In genomic region chr12:9379023-9379742, GRCh38 we compare ENCODE assay signal across 14 cellular contexts.
A peak's percentile ranks its signal among the peaks of the same experiment; 100 is the strongest.
DNase-seq lines count a peak whose midpoint lies in the region; ATAC-seq, FAIRE-seq and TF ChIP-seq lines count a peak whose summit lies in the region.
"Had no signal": no experiment of that assay in that cellular context is flagged by ENCODE, and none has a peak within 500 bp of the region (broad histone marks: within the 10 kb centered on the region; RNA-seq: fewer than 3 reads in every experiment).

No MANE protein-coding gene starts in this region.

- no peak for TF ChIP-seq RAD21 in HCT116 (IDR thresholded peaks at IDR 0.05; ENCODE audit: low read depth)

- H3K27me3 ChIP-seq in HCT116 (ENCODE audit: insufficient read depth, low read length) (no peaks in the 10 kb centered on the region), mesenchymal stem cell (ENCODE audit: control insufficient read depth in 1 of 2, insufficient read depth in 1 of 2, low read length in 2 of 2) (peaks cover 9 to 30% of the 10 kb centered on the region in 2 experiments), neuronal stem cell (ENCODE audit: control insufficient read depth in 3 of 3, insufficient read depth in 3 of 3, low read depth in 1 of 3, low read length in 3 of 3) (no peaks in the 10 kb centered on the region)

- H2AFZ ChIP-seq in HCT116 (ENCODE audit: low read depth, low read length, poor library complexity, severe bottlenecking) (no peak overlapping the region), mesenchymal stem cell (ENCODE audit: low read depth, low read length) (peak overlapping the region; percentile 11), neuronal stem cell (ENCODE audit: low read length) (no peak overlapping the region)

- no peak for TF ChIP-seq CTCF in HCT116 (IDR thresholded peaks at IDR 0.05 in 2 of 3, conservative IDR thresholded peaks at IDR 0.05 in 1 of 3; ENCODE audit: borderline replicate concordance in 1 of 3, insufficient read depth in 1 of 3, low read depth in 2 of 3, low read length in 2 of 3)

- H4K8ac ChIP-seq in mesenchymal stem cell (ENCODE audit: low read length): no peak overlapping the region
- no peak overlapping the region for H4K8ac ChIP-seq in neuronal stem cell (ENCODE audit: low read depth, low read length)

- no peak overlapping the region for H3K27ac ChIP-seq in HCT116 (ENCODE audit: low read depth, low read length)
- no peak overlapping the region for H3K27ac ChIP-seq in mesenchymal stem cell (ENCODE audit: low read length, poor library complexity, severe bottlenecking)
- no peak overlapping the region for H3K27ac ChIP-seq in neuronal stem cell (replicated peaks; ENCODE audit: low read length)
- H3K27ac ChIP-seq: C4-2B had no signal

- no peak overlapping the region for H2BK5ac ChIP-seq in mesenchymal stem cell (ENCODE audit: low read depth, low read length, poor library complexity, severe bottlenecking)
- H2BK5ac ChIP-seq in neuronal stem cell (ENCODE audit: low read length): no peak overlapping the region

- no peak for FAIRE-seq in GM12891 (lab: Jason Lieb, UNC)
- FAIRE-seq: D721Med, G401.6, HTR-8/SVneo had no signal

- no peaks in the 10 kb centered on the region for H4K20me1 ChIP-seq in HCT116 (ENCODE audit: insufficient read depth)

- H2BK12ac ChIP-seq in mesenchymal stem cell (ENCODE audit: low read length in 2 of 2): no peak overlapping the region
- no peak overlapping the region for H2BK12ac ChIP-seq in neuronal stem cell (ENCODE audit: low read length)

- no peak overlapping the region for H3K23ac ChIP-seq in mesenchymal stem cell (ENCODE audit: low read length in 2 of 2)
- no peak overlapping the region for H3K23ac ChIP-seq in neuronal stem cell (ENCODE audit: low read depth, low read length, poor library complexity)

- no peak overlapping the region for H3K14ac ChIP-seq in mesenchymal stem cell (ENCODE audit: low read length in 2 of 2)
- no peak overlapping the region for H3K14ac ChIP-seq in neuronal stem cell (ENCODE audit: low read length)

- POLR2A ChIA-PET in HCT116 (lab: Charles Lee): interaction anchor here (0.6 kb wide), 1 partner anchor 329 kb away, joined by 3 read pairs; no protein-coding TSS in a partner anchor

- H3K18ac ChIP-seq in mesenchymal stem cell (ENCODE audit: low read depth in 1 of 2, low read length in 2 of 2) (no peak overlapping the region), neuronal stem cell (ENCODE audit: low read length) (peak overlapping the region; percentile 31)

- BruUV-seq in HCT116 (replicated peaks; lab: Mats Ljungman, UMichigan): no TSS peak

- H3K9me2 ChIP-seq in HCT116 (ENCODE audit: insufficient read depth): no peaks in the 10 kb centered on the region

- CTCF ChIA-PET in HCT116 (lab: Charles Lee): interaction anchor here (1.2 to 1.5 kb wide), 2 partner anchors 32 to 364 kb away, joined by 3 to 7 read pairs; no protein-coding TSS in a partner anchor

- no peak for TF ChIP-seq POLR2A in HCT116 (IDR thresholded peaks at IDR 0.05; ENCODE audit: borderline replicate concordance, extremely low read depth, insufficient read depth, insufficient read length)
- TF ChIP-seq POLR2A in GM12891 (IDR thresholded peaks at IDR 0.05; ENCODE audit: low read depth, low read length): no peak

- H3K4me1 ChIP-seq in HCT116 (ENCODE audit: control insufficient read depth in 1 of 2, insufficient read depth in 2 of 2, low read length in 2 of 2): no peaks in the 10 kb centered on the region
- H3K4me1 ChIP-seq in mesenchymal stem cell (ENCODE audit: control insufficient read depth, insufficient read depth, low read depth, low read length): no peaks in the 10 kb centered on the region
- H3K4me1 ChIP-seq in neuronal stem cell (ENCODE audit: control insufficient read depth in 2 of 2, insufficient read depth in 1 of 2, low read depth in 1 of 2, low read length in 2 of 2): no peaks in the 10 kb centered on the region
- H3K4me1 ChIP-seq: Caco-2 had no signal

- no peak overlapping the region for H4K91ac ChIP-seq in mesenchymal stem cell (ENCODE audit: low read length)
- H4K91ac ChIP-seq in neuronal stem cell (ENCODE audit: low read depth, low read length, poor library complexity): no peak overlapping the region

- H2BK15ac ChIP-seq in mesenchymal stem cell (ENCODE audit: low read depth, poor library complexity, severe bottlenecking) (no peak overlapping the region), neuronal stem cell (ENCODE audit: low read length) (no peak overlapping the region)

- H3K79me1 ChIP-seq in mesenchymal stem cell (replicated peaks; ENCODE audit: low read length, poor library complexity, severe bottlenecking) (no peaks in the 10 kb centered on the region), neuronal stem cell (ENCODE audit: low read depth, low read length) (peaks cover 2% of the 10 kb centered on the region)

- H3K79me2 ChIP-seq in HCT116 (ENCODE audit: insufficient read depth, low read length): no peaks in the 10 kb centered on the region

- H2BK120ac ChIP-seq in mesenchymal stem cell (ENCODE audit: low read depth, low read length) (no peak overlapping the region), neuronal stem cell (ENCODE audit: low read depth, low read length) (no peak overlapping the region)

- no peaks in the 10 kb centered on the region for H3K36me3 ChIP-seq in HCT116 (ENCODE audit: control insufficient read depth in 1 of 2, insufficient read depth in 2 of 2, low read length in 2 of 2)
- no peaks in the 10 kb centered on the region for H3K36me3 ChIP-seq in mesenchymal stem cell (ENCODE audit: control insufficient read depth in 1 of 2, insufficient read depth in 2 of 2, low read depth in 1 of 2, low read length in 2 of 2)
- H3K36me3 ChIP-seq in neuronal stem cell (replicated peaks in 1 of 2; ENCODE audit: control insufficient read depth in 2 of 2, insufficient read depth in 2 of 2, low read length in 2 of 2): no peaks in the 10 kb centered on the region

- H3K4ac ChIP-seq in mesenchymal stem cell (ENCODE audit: low read depth in 1 of 2, low read length in 2 of 2) (no peak overlapping the region), neuronal stem cell (ENCODE audit: low read length) (no peak overlapping the region)

- no peak overlapping the region for H2AK5ac ChIP-seq in mesenchymal stem cell (ENCODE audit: low read length, severe bottlenecking)
- peak overlapping the region; percentile 51 for H2AK5ac ChIP-seq in neuronal stem cell (ENCODE audit: low read depth, low read length)

- H3K4me3 ChIP-seq in HCT116 (replicated peaks in 1 of 2; ENCODE audit: low read depth in 1 of 2, low read length in 2 of 2): no peak overlapping the region
- no peak overlapping the region for H3K4me3 ChIP-seq in mesenchymal stem cell (ENCODE audit: insufficient read depth in 1 of 2, low read depth in 1 of 2, low read length in 2 of 2)
- H3K4me3 ChIP-seq in neuronal stem cell (ENCODE audit: low read length in 2 of 2): no peak overlapping the region

- no peak overlapping the region for H3K4me2 ChIP-seq in HCT116 (ENCODE audit: low read length)
- H3K4me2 ChIP-seq in mesenchymal stem cell (ENCODE audit: low read length, poor library complexity, severe bottlenecking): no peak overlapping the region
- no peak overlapping the region for H3K4me2 ChIP-seq in neuronal stem cell (ENCODE audit: insufficient read depth, low read length, poor library complexity, severe bottlenecking)

- ATAC-seq in HCT116: peak; percentile 21; the same call in 1 of the 2 replicates

- H3K9me3 ChIP-seq in HCT116 (ENCODE audit: control insufficient read depth in 1 of 2, insufficient read depth in 1 of 2, low read depth in 1 of 2, low read length in 2 of 2): no peaks in the 10 kb centered on the region
- no peaks in the 10 kb centered on the region for H3K9me3 ChIP-seq in mesenchymal stem cell (ENCODE audit: control insufficient read depth, low read length)
- no peaks in the 10 kb centered on the region for H3K9me3 ChIP-seq in neuronal stem cell (replicated peaks in 1 of 2; ENCODE audit: control insufficient read depth in 2 of 2, insufficient read depth in 1 of 2, low read depth in 1 of 2, low read length in 2 of 2)
- H3K9me3 ChIP-seq: Caco-2 had no signal

- DNase-seq in HCT116 (ENCODE audit: low read depth, low spot score) (no peak), dedifferentiated amniotic fluid mesenchymal stem cell (ENCODE audit: extremely low spot score) (peak; percentile 1), mesenchymal stem cell (no peak), neuronal stem cell (ENCODE audit: low spot score) (no peak), GM12891 (ENCODE audit: insufficient read length, low spot score) (no peak), nucleus accumbens (lab: John Stamatoyannopoulos, UW) (no peak), AG08395 (ENCODE audit: low spot score) (no peak)
- DNase-seq: CD4-positive, alpha-beta T cell; KG1 had no signal

- no peak overlapping the region for H3K9ac ChIP-seq in HCT116 (ENCODE audit: low read length)
- no peak overlapping the region for H3K9ac ChIP-seq in mesenchymal stem cell (ENCODE audit: low read length)
- no peak overlapping the region for H3K9ac ChIP-seq in neuronal stem cell (ENCODE audit: low read depth, low read length, poor library complexity)

- intact Hi-C loops in HCT116 (cut with micrococcal nuclease): loop anchor here (10.0 kb wide), 1 partner anchor 86 kb away; no protein-coding TSS in a partner anchor

- WGBS in mesenchymal stem cell: 86% methylated on average over 8 of the region's 11 CpGs
- no CpG with 5 or more reads among the region's 11 CpGs for WGBS in neuronal stem cell (ENCODE audit: extremely low coverage in 2 of 2, insufficient read length in 2 of 2, insufficient replicate concordance in 1 of 2), 2 donors

- RAD21 ChIA-PET in HCT116 (lab: Charles Lee; ENCODE audit: low non-redundant PET in 1 of 2, low total read pairs in 2 of 2, uncharacterized antibody in 2 of 2, unreplicated experiment in 2 of 2): interaction anchor here in 1 of 2 experiments (0.9 kb wide), 1 partner anchor 48 kb away, joined by 4 read pairs; no protein-coding TSS in a partner anchor

TF ChIP-seq in HCT116, 20 proteins besides CTCF, POLR2A, EP300 and RAD21 (continues in another document):
- no peak for TF ChIP-seq MAX (IDR thresholded peaks at IDR 0.05)
- no peak for TF ChIP-seq FOSL1 (IDR thresholded peaks at IDR 0.05; ENCODE audit: low read depth)
- no peak for TF ChIP-seq ELF1 (IDR thresholded peaks at IDR 0.05; ENCODE audit: borderline replicate concordance, low read depth)
- no peak for TF ChIP-seq TCF7L2 (IDR thresholded peaks at IDR 0.05; ENCODE audit: borderline replicate concordance, extremely low read depth, insufficient read depth, insufficient read length)

TF ChIP-seq in GM12891, 5 proteins besides CTCF, POLR2A, EP300 and RAD21:
- no peak for TF ChIP-seq SPI1 (IDR thresholded peaks at IDR 0.05; ENCODE audit: low read depth, low read length)
- no peak for TF ChIP-seq POLR2AphosphoS5 (IDR thresholded peaks at IDR 0.05; ENCODE audit: low read depth, low read length)
- no peak for TF ChIP-seq PAX5 (IDR thresholded peaks at IDR 0.05; ENCODE audit: insufficient read depth, low read length, severe bottlenecking)
- no peak for TF ChIP-seq POU2F2 (IDR thresholded peaks at IDR 0.05; ENCODE audit: low read depth, low read length)
- no peak for TF ChIP-seq TAF1 (IDR thresholded peaks at IDR 0.05; ENCODE audit: low read depth, low read length)
